Comparison of ENCODE assay signal across 1 cellular context in the genomic region with DNA sequence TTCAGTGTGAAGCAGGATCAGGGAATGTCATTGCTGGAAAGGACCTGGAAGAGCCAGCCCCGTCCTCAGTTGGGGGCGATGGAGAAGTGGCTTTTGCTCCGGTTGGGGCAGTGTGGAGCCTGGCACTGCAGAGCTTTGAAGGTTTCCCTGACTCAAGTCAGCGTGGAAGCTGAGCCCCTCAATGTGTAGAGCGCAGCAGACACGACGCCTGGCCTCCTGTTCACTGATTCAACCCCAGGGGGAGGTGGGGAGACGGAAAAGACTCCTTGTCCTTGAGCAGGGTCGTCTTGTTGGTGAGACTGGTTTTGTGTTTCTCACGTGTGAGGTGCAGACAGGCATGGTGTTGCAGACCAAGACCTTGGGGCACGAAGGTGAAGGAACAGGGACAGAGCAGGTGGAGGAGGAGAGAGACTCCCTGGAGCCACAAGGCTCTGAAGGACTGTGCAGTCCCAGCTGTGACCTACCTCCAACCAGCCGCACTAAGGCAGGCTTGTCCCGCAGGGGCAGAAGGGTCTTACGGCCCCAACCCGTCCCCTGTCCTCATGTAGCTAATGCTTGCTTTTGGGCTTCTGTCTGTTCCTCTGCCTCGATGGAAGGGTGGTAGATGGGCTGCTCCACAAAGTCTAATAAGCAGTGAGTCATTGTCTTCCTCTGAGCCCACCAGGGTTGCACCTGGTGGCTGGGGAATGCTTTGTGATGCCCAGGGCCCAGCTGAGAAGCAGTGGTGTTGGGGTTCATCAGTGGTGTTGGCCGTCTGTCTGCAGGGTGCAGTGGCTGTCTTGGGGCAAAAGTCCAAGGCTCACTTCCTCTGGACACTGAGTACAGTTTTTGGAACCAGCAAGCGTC.
TF ChIP-seq lines count a peak whose summit lies in the region.

No MANE protein-coding gene starts in this region.

TF ChIP-seq in HepG2, 621 proteins besides CTCF, POLR2A, EP300 and RAD21:
- TF ChIP-seq CBX2 (IDR thresholded peaks at IDR 0.05; ENCODE audit: low read depth, low read length) (no peak), CBX2 (CRISPR knock-in tag; IDR thresholded peaks at IDR 0.05; ENCODE audit: low read depth) (no peak), ZNF572 (CRISPR knock-in tag; IDR thresholded peaks at IDR 0.05) (no peak), MLLT10 (CRISPR knock-in tag; IDR thresholded peaks at IDR 0.05) (no peak), TBX2 (CRISPR knock-in tag; IDR thresholded peaks at IDR 0.05; ENCODE audit: borderline replicate concordance) (peak; percentile 25; the same call in 1 of the 2 replicates), ARID4A (CRISPR knock-in tag; IDR thresholded peaks at IDR 0.05; ENCODE audit: borderline replicate concordance) (no peak), ZNF850 (CRISPR knock-in tag; conservative IDR thresholded peaks at IDR 0.05) (no peak), ZNF564 (CRISPR knock-in tag; IDR thresholded peaks at IDR 0.05) (peak; percentile 98), ZBTB46 (CRISPR knock-in tag; IDR thresholded peaks at IDR 0.05; ENCODE audit: borderline replicate concordance) (no peak), ZNF687 (CRISPR knock-in tag; IDR thresholded peaks at IDR 0.05) (peak; percentile 32), ZBTB7B (CRISPR knock-in tag; IDR thresholded peaks at IDR 0.05) (0 out of 2 replicates have a peak, but pooled peaks have one; percentile 17), PRMT3 (CRISPR knock-in tag; IDR thresholded peaks at IDR 0.05; ENCODE audit: borderline replicate concordance, low read depth) (no peak)
- TF ChIP-seq, protein P1, sequence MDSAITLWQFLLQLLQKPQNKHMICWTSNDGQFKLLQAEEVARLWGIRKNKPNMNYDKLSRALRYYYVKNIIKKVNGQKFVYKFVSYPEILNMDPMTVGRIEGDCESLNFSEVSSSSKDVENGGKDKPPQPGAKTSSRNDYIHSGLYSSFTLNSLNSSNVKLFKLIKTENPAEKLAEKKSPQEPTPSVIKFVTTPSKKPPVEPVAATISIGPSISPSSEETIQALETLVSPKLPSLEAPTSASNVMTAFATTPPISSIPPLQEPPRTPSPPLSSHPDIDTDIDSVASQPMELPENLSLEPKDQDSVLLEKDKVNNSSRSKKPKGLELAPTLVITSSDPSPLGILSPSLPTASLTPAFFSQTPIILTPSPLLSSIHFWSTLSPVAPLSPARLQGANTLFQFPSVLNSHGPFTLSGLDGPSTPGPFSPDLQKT (CRISPR knock-in tag; IDR thresholded peaks at IDR 0.05; ENCODE audit: borderline replicate concordance): no peak
TF ChIP-seq in HepG2: peak in this region for 4.
